Comparison of ENCODE assay signal across 1 cellular context in the genomic region with DNA sequence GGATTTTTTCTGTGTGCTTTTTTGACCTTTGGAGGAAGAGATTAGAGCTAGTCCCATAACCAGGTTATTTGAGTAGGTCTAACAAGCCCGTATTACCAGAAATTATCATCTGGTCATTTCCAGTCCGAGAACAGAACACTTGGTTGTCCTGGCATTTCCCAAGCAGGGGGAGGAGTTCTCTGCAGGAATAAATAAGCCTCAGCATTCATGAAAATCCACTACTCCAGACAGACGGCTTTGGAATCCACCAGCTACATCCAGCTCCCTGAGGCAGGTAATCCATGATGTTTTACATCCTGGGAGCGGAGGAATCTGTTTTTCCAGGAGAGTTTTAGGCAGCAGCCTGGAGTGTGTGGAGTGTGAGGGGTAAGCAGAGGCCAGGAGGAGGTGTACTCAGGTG.
TF ChIP-seq lines count a peak whose summit lies in the region.

TSS of gene SERPINA3 (plus strand) at position 218 of the 400 bp plus-strand sequence. CDS start 2,051 bp downstream, outside the sequence.

TF ChIP-seq in HepG2, 621 proteins besides CTCF, POLR2A, EP300 and RAD21 (continued from another document and continues in another):
- no peak for TF ChIP-seq ZBTB40 (IDR thresholded peaks at IDR 0.05)
- no peak for TF ChIP-seq ZBTB40 (CRISPR knock-in tag; IDR thresholded peaks at IDR 0.05)
- no peak for TF ChIP-seq ZNF17 (CRISPR knock-in tag; IDR thresholded peaks at IDR 0.05)
- no peak for TF ChIP-seq ARHGAP35 (CRISPR knock-in tag; IDR thresholded peaks at IDR 0.05; ENCODE audit: borderline replicate concordance)
- TF ChIP-seq FLYWCH1 (CRISPR knock-in tag; IDR thresholded peaks at IDR 0.05), result no peak
- TF ChIP-seq ZNF12 (CRISPR knock-in tag; IDR thresholded peaks at IDR 0.05), result 0 out of 2 replicates have a peak, but pooled peaks have one; percentile 57
- TF ChIP-seq ZSCAN22 (CRISPR knock-in tag; IDR thresholded peaks at IDR 0.05), result no peak
- TF ChIP-seq ZNF709 (CRISPR knock-in tag; IDR thresholded peaks at IDR 0.05), result no peak
- 0 out of 2 replicates have a peak, but pooled peaks have one; percentile 13 for TF ChIP-seq MTF1 (CRISPR knock-in tag; IDR thresholded peaks at IDR 0.05)
- peak; percentile 41; the same call in 1 of the 2 replicates for TF ChIP-seq KLF6 (CRISPR knock-in tag; IDR thresholded peaks at IDR 0.05)
- peak; percentile 29; the same call in 1 of the 2 replicates for TF ChIP-seq HNF4A (CRISPR knock-in tag; IDR thresholded peaks at IDR 0.05)
- TF ChIP-seq NONO (IDR thresholded peaks at IDR 0.05), result no peak
- no peak for TF ChIP-seq NONO (CRISPR knock-in tag; conservative IDR thresholded peaks at IDR 0.05)
- no peak for TF ChIP-seq ZNF225 (CRISPR knock-in tag; IDR thresholded peaks at IDR 0.05)
- TF ChIP-seq ZUFSP (CRISPR knock-in tag; IDR thresholded peaks at IDR 0.05; ENCODE audit: borderline replicate concordance), result no peak
- TF ChIP-seq ZNF350 (CRISPR knock-in tag; IDR thresholded peaks at IDR 0.05; ENCODE audit: borderline replicate concordance, low read depth), result no peak
- no peak for TF ChIP-seq SNAI1 (CRISPR knock-in tag; IDR thresholded peaks at IDR 0.05; ENCODE audit: borderline replicate concordance)
- TF ChIP-seq, protein P1, sequence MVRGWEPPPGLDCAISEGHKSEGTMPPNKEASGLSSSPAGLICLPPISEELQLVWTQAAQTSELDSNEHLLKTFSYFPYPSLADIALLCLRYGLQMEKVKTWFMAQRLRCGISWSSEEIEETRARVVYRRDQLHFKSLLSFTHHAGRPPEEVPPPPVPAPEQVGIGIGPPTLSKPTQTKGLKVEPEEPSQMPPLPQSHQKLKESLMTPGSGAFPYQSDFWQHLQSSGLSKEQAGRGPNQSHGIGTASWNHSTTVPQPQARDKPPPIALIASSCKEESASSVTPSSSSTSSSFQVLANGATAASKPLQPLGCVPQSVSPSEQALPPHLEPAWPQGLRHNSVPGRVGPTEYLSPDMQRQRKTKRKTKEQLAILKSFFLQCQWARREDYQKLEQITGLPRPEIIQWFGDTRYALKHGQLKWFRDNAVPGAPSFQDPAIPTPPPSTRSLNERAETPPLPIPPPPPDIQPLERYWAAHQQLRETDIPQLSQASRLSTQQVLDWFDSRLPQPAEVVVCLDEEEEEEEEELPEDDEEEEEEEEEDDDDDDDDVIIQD (CRISPR knock-in tag; IDR thresholded peaks at IDR 0.05; ENCODE audit: low read depth), result no peak
- no peak for TF ChIP-seq XRCC5 (optimal IDR thresholded peaks at IDR 0.05; ENCODE audit: low read length)
- 0 out of 2 replicates have a peak, but pooled peaks have one; percentile 9 for TF ChIP-seq NR2F2 (IDR thresholded peaks at IDR 0.05; ENCODE audit: borderline replicate concordance, low read depth)
- no peak for TF ChIP-seq MZF1 (CRISPR knock-in tag; IDR thresholded peaks at IDR 0.05; ENCODE audit: borderline replicate concordance)
- peak; percentile 18; the same call in 1 of the 2 replicates for TF ChIP-seq TGIF2 (CRISPR knock-in tag; IDR thresholded peaks at IDR 0.05)
- no peak for TF ChIP-seq ASH2L (IDR thresholded peaks at IDR 0.05; ENCODE audit: insufficient read length, low read depth, low read length)
- TF ChIP-seq NCOR1 (IDR thresholded peaks at IDR 0.05; ENCODE audit: borderline replicate concordance, low read length), result peak; percentile 31; the same call in 1 of the 2 replicates
- TF ChIP-seq, protein P2, sequence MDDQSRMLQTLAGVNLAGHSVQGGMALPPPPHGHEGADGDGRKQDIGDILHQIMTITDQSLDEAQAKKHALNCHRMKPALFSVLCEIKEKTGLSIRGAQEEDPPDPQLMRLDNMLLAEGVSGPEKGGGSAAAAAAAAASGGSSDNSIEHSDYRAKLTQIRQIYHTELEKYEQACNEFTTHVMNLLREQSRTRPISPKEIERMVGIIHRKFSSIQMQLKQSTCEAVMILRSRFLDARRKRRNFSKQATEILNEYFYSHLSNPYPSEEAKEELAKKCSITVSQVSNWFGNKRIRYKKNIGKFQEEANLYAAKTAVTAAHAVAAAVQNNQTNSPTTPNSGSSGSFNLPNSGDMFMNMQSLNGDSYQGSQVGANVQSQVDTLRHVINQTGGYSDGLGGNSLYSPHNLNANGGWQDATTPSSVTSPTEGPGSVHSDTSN (CRISPR knock-in tag; IDR thresholded peaks at IDR 0.05; ENCODE audit: borderline replicate concordance), result 0 out of 2 replicates have a peak, but pooled peaks have one; percentile 42
- TF ChIP-seq, protein P3, sequence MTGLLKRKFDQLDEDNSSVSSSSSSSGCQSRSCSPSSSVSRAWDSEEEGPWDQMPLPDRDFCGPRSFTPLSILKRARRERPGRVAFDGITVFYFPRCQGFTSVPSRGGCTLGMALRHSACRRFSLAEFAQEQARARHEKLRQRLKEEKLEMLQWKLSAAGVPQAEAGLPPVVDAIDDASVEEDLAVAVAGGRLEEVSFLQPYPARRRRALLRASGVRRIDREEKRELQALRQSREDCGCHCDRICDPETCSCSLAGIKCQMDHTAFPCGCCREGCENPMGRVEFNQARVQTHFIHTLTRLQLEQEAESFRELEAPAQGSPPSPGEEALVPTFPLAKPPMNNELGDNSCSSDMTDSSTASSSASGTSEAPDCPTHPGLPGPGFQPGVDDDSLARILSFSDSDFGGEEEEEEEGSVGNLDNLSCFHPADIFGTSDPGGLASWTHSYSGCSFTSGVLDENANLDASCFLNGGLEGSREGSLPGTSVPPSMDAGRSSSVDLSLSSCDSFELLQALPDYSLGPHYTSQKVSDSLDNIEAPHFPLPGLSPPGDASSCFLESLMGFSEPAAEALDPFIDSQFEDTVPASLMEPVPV (CRISPR knock-in tag; IDR thresholded peaks at IDR 0.05), result no peak
- no peak for TF ChIP-seq SNRNP70 (IDR thresholded peaks at IDR 0.05; ENCODE audit: low read depth, low read length)
- peak; percentile 50 for TF ChIP-seq HDAC1 (CRISPR knock-in tag; IDR thresholded peaks at IDR 0.05)
- TF ChIP-seq FOXA1 (IDR thresholded peaks at IDR 0.05), result no peak
- peak; percentile 12; the same call in 1 of the 2 replicates for TF ChIP-seq FOXA1 (CRISPR knock-in tag; IDR thresholded peaks at IDR 0.05)
- TF ChIP-seq ZNF597 (CRISPR knock-in tag; IDR thresholded peaks at IDR 0.05), result no peak
- no peak for TF ChIP-seq ATAD3A (CRISPR knock-in tag; IDR thresholded peaks at IDR 0.05)
- TF ChIP-seq CSRNP2 (CRISPR knock-in tag; conservative IDR thresholded peaks at IDR 0.05; ENCODE audit: low read depth), result no peak
- 0 out of 2 replicates have a peak, but pooled peaks have one; percentile 43 for TF ChIP-seq HOXA5 (CRISPR knock-in tag; IDR thresholded peaks at IDR 0.05)
- TF ChIP-seq BCL6 (CRISPR knock-in tag; IDR thresholded peaks at IDR 0.05), result peak; percentile 68
- 0 out of 2 replicates have a peak, but pooled peaks have one; percentile 50 for TF ChIP-seq ZNF124 (CRISPR knock-in tag; IDR thresholded peaks at IDR 0.05)
- peak; percentile 67 for TF ChIP-seq FOSL2 (CRISPR knock-in tag; IDR thresholded peaks at IDR 0.05)
- TF ChIP-seq EEA1 (CRISPR knock-in tag; IDR thresholded peaks at IDR 0.05; ENCODE audit: borderline replicate concordance), result no peak
- no peak for TF ChIP-seq SP4 (CRISPR knock-in tag; IDR thresholded peaks at IDR 0.05)
- 0 out of 2 replicates have a peak, but pooled peaks have one; percentile 43 for TF ChIP-seq ZNF468 (CRISPR knock-in tag; IDR thresholded peaks at IDR 0.05)
- TF ChIP-seq ZNF430 (CRISPR knock-in tag; IDR thresholded peaks at IDR 0.05), result no peak
- TF ChIP-seq TMF1 (CRISPR knock-in tag; IDR thresholded peaks at IDR 0.05; ENCODE audit: low read depth), result no peak
- peak; percentile 59; the same call in 1 of the 2 replicates for TF ChIP-seq MYPOP (CRISPR knock-in tag; IDR thresholded peaks at IDR 0.05)
- peak; percentile 91; the same call in 1 of the 2 replicates for TF ChIP-seq ARID2 (CRISPR knock-in tag; IDR thresholded peaks at IDR 0.05; ENCODE audit: borderline replicate concordance)
- TF ChIP-seq REPIN1 (CRISPR knock-in tag; IDR thresholded peaks at IDR 0.05; ENCODE audit: borderline replicate concordance, low read depth), result no peak
